ENCODE assay signal across 26 cellular contexts in the genomic region with DNA sequence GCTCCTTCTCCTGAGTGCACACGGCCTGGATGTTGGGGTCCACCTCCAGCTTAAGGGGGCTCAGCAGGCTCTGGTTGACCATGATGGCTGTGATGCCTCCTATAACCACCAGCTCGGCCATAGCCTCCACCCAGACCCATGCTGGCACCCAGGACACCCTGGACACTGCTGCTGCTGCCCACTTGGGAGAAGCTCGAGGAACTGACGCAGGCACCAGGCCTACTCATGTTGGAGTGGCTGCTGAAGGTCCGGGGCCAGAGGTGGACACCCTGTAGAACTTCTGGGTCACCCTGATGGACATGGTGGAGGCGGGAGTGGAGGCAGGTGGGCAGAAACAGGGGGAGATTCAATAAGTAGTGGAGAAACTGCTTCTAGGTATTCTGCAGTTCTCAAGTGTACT. TPM values are rescaled to one million over a fixed set of nuclear protein-coding genes. Genes with fewer than 3 reads are reported as not detected.
DNase-seq lines count a peak whose midpoint lies in the region; ATAC-seq and TF ChIP-seq lines count a peak whose summit lies in the region.
"Had no signal": no experiment of that assay in that cellular context is flagged by ENCODE, and none has a peak within 500 bp of the region (broad histone marks: within the 10 kb centered on the region; RNA-seq: fewer than 3 reads in every experiment).

No MANE protein-coding gene starts in this region.

- peaks cover 0 to 4% (median 2%) of the 10 kb centered on the region in 3 experiments for H3K27me3 ChIP-seq in neuronal stem cell (ENCODE audit: control insufficient read depth in 3 of 3, insufficient read depth in 3 of 3, low read depth in 1 of 3, low read length in 3 of 3)
- no peaks in the 10 kb centered on the region for H3K27me3 ChIP-seq in WERI-Rb-1 (ENCODE audit: insufficient read depth, low read depth, severe bottlenecking)

- peak; percentile 16 for TF ChIP-seq POLR2A in GM19193 (IDR thresholded peaks at IDR 0.05; ENCODE audit: extremely low read depth, insufficient read depth, insufficient read length)

- H3K4me1 Mint-ChIP-seq in Calu3 (ENCODE audit: low read depth, unreplicated experiment) = no peaks in the 10 kb centered on the region
- H3K4me1 Mint-ChIP-seq in chondrocyte (ENCODE audit: low read depth) = no peaks in the 10 kb centered on the region
- H3K4me1 Mint-ChIP-seq: CD14-positive monocyte had no signal

- H3K9me3 Mint-ChIP-seq in Calu3 (ENCODE audit: low read depth, unreplicated experiment) (peaks cover 23% of the 10 kb centered on the region), chondrocyte (ENCODE audit: low read depth) (peaks cover 24% of the 10 kb centered on the region)

- H2AFZ ChIP-seq in neuronal stem cell (ENCODE audit: low read length) = peak overlapping the region; percentile 41

- H2BK12ac ChIP-seq in neuronal stem cell (ENCODE audit: low read length) = no peak overlapping the region

- H2AK5ac ChIP-seq in neuronal stem cell (ENCODE audit: low read depth, low read length) = peak overlapping the region; percentile 54

- H3K4me3 Mint-ChIP-seq in Calu3 (ENCODE audit: low read depth, unreplicated experiment) = no peak overlapping the region
- H3K4me3 Mint-ChIP-seq in chondrocyte (ENCODE audit: unreplicated experiment) = no peak overlapping the region
- H3K4me3 Mint-ChIP-seq: CD14-positive monocyte had no signal

- H3K27ac Mint-ChIP-seq in Calu3 (ENCODE audit: unreplicated experiment) (no peak overlapping the region), chondrocyte (ENCODE audit: unreplicated experiment) (no peak overlapping the region)
- H3K27ac Mint-ChIP-seq: CD14-positive monocyte had no signal

- H3K9me3 ChIP-seq in neuronal stem cell (replicated peaks in 1 of 2; ENCODE audit: control insufficient read depth in 2 of 2, insufficient read depth in 1 of 2, low read depth in 1 of 2, low read length in 2 of 2) (peaks cover 0 to 5% of the 10 kb centered on the region in 2 donors), WERI-Rb-1 (ENCODE audit: severe bottlenecking) (peaks cover 16% of the 10 kb centered on the region)
- H3K9me3 ChIP-seq: BE2C had no signal

- no peak overlapping the region for H4K91ac ChIP-seq in neuronal stem cell (ENCODE audit: low read depth, low read length, poor library complexity)

- H3K27me3 Mint-ChIP-seq in Calu3 (ENCODE audit: unreplicated experiment) = no peaks in the 10 kb centered on the region
- H3K27me3 Mint-ChIP-seq in chondrocyte (ENCODE audit: low read depth) = peaks cover 39% of the 10 kb centered on the region

- WGBS in neuronal stem cell (ENCODE audit: extremely low coverage in 2 of 2, insufficient read length in 2 of 2, insufficient replicate concordance in 1 of 2), 2 donors = no CpG with 5 or more reads among the region's 6 CpGs

- H3K4me1 ChIP-seq in neuronal stem cell (ENCODE audit: control insufficient read depth in 2 of 2, insufficient read depth in 1 of 2, low read depth in 1 of 2, low read length in 2 of 2) = no peaks in the 10 kb centered on the region
- H3K4me1 ChIP-seq: BE2C had no signal

- H3K4ac ChIP-seq in neuronal stem cell (ENCODE audit: low read length) = no peak overlapping the region

- no peak overlapping the region for H3K23ac ChIP-seq in neuronal stem cell (ENCODE audit: low read depth, low read length, poor library complexity)

- ATAC-seq in GM19397 (IDR thresholded peaks at IDR 0.05; ENCODE audit: unreplicated experiment) = no peak
- ATAC-seq in GM21447 (IDR thresholded peaks at IDR 0.05; ENCODE audit: unreplicated experiment) = no peak
- ATAC-seq: Panc1 had no signal

- H3K18ac ChIP-seq in neuronal stem cell (ENCODE audit: low read length) = no peak overlapping the region

- H3K4me3 ChIP-seq in neuronal stem cell (ENCODE audit: low read length in 2 of 2) (peak overlapping the region in 1 of 2 donors; percentile 5), WERI-Rb-1 (ENCODE audit: low read depth, low read length) (no peak overlapping the region)

- CTCF ChIA-PET in Calu3 (lab: Charles Lee) = interaction anchor here (0.5 to 31.7 kb wide), 66 partner anchors 10 to 757 kb away, joined by 3 to 1809 read pairs (median 9); a partner anchor contains a TSS

- DNase-seq in Calu3 (peak; percentile 74), chondrocyte (ENCODE audit: low spot score) (peak; percentile 76), neuronal stem cell (ENCODE audit: low spot score) (no peak), WERI-Rb-1 (no peak), NCI-H69 (lab: John Stamatoyannopoulos, UW) (no peak)
- DNase-seq: BE2C, NCI-H1092, NCI-H1417 treated with DMSO at 0.1 percent for 48 hours, NCI-H1694 treated with DMSO at 0.1 percent for 48 hours, NCI-H2081, NCI-H2227 treated with DMSO at 0.1 percent for 48 hours, NCI-H526 treated with DMSO at 0.1 percent for 48 hours, SHP77 had no signal

- peaks cover 3% of the 10 kb centered on the region for H3K79me1 ChIP-seq in neuronal stem cell (ENCODE audit: low read depth, low read length)

- no peak overlapping the region for H2BK15ac ChIP-seq in neuronal stem cell (ENCODE audit: low read length)

- H3K36me3 Mint-ChIP-seq in Calu3 (ENCODE audit: insufficient read depth, unreplicated experiment) (no peaks in the 10 kb centered on the region), chondrocyte (ENCODE audit: low read depth) (peaks cover 14% of the 10 kb centered on the region)

- H3K27ac ChIP-seq in neuronal stem cell (replicated peaks; ENCODE audit: low read length) = no peak overlapping the region
- no peak overlapping the region for H3K27ac ChIP-seq in WERI-Rb-1
- H3K27ac ChIP-seq: HL-60, RWPE1 had no signal

- no peak overlapping the region for H2BK5ac ChIP-seq in neuronal stem cell (ENCODE audit: low read length)

- no TSS peak for BruUV-seq in Calu3 (replicated peaks; lab: Mats Ljungman, UMichigan)

- no peak overlapping the region for H3K4me2 ChIP-seq in neuronal stem cell (ENCODE audit: insufficient read depth, low read length, poor library complexity, severe bottlenecking)

- intact Hi-C loops in Calu3 (cut with micrococcal nuclease; ENCODE audit: unreplicated experiment) = loop anchor here (5.0 kb wide), 1 partner anchor 861 kb away; no protein-coding TSS in a partner anchor

- H3K14ac ChIP-seq in neuronal stem cell (ENCODE audit: low read length) = no peak overlapping the region

- H3K36me3 ChIP-seq in neuronal stem cell (replicated peaks in 1 of 2; ENCODE audit: control insufficient read depth in 2 of 2, insufficient read depth in 2 of 2, low read length in 2 of 2) (no peaks in the 10 kb centered on the region), WERI-Rb-1 (no peaks in the 10 kb centered on the region)
- H3K36me3 ChIP-seq: BE2C had no signal

- H2BK120ac ChIP-seq in neuronal stem cell (ENCODE audit: low read depth, low read length) = no peak overlapping the region

- H3K9ac ChIP-seq in neuronal stem cell (ENCODE audit: low read depth, low read length, poor library complexity) = peak overlapping the region; percentile 21

- peak overlapping the region; percentile 43 for H4K8ac ChIP-seq in neuronal stem cell (ENCODE audit: low read depth, low read length)

- no peak for TF ChIP-seq CTCF in Calu3 (IDR thresholded peaks at IDR 0.05; ENCODE audit: unreplicated experiment)
- no peak for TF ChIP-seq CTCF in chondrocyte (IDR thresholded peaks at IDR 0.05)
- TF ChIP-seq CTCF in WERI-Rb-1 (IDR thresholded peaks at IDR 0.05; ENCODE audit: low read depth, low read length) = no peak

RNA-seq across cellular contexts. Expression of a gene that starts 28.0 kb away (rescaled TPM):
- 30.9 and 41.0 TPM in 2 replicates for total RNA-seq in Calu3 (2022)
- not detected in 3 replicates for total RNA-seq in chondrocyte
- 0.01 TPM for polyA plus RNA-seq in neuronal stem cell (2013, experiment 1 of 2)
- not detected for polyA plus RNA-seq in neuronal stem cell (2013, experiment 2 of 2)
- total RNA-seq: A673, G401, NCI-H460 had no signal

RNA-seq across cellular contexts. Expression of a gene that starts 31.9 kb away (rescaled TPM):
- total RNA-seq in Calu3 (2022) (not detected in 2 replicates), chondrocyte (not detected in 3 replicates)
- polyA plus RNA-seq in neuronal stem cell (2013, experiment 1 of 2) = not detected
- polyA plus RNA-seq in neuronal stem cell (2013, experiment 2 of 2) = not detected
- total RNA-seq: A673, Daoy, G401, NCI-H460, OCI-LY7, SK-MEL-5 had no signal
- polyA plus RNA-seq: CD14-positive monocyte had no signal

Comparison
In these comparisons a context has a peak if more than half of its experiments do, and no peak if none do; other contexts are left out.
1. DNase-seq: peak in Calu3 (single experiment) and chondrocyte (single experiment); none in neuronal stem cell (single experiment), WERI-Rb-1 (single experiment) and NCI-H69 (single experiment).
2. RNA of a gene that starts 28.0 kb away (total RNA-seq): 30.9 to 41.0 TPM in Calu3; not detected in chondrocyte; every median in the first group is over 10 times any median in the second.